ENCODE assay signal across 16 cellular contexts in genomic region chr10:132648871-132649528, GRCh38.
DNase-seq lines count a peak whose midpoint lies in the region; ATAC-seq and TF ChIP-seq lines count a peak whose summit lies in the region.
"Had no signal": no experiment of that assay in that cellular context is flagged by ENCODE, and none has a peak within 500 bp of the region (broad histone marks: within the 10 kb centered on the region; RNA-seq: fewer than 3 reads in every experiment).

No MANE protein-coding gene starts in this region.

- H3K9me3 ChIP-seq in HUES64 (ENCODE audit: insufficient read depth, low read depth, low read length) (no peaks in the 10 kb centered on the region), Karpas-422 (ENCODE audit: low read length) (no peaks in the 10 kb centered on the region)

- H3K4me2 ChIP-seq in Karpas-422 (ENCODE audit: low read depth, low read length, poor library complexity, severe bottlenecking), result no peak overlapping the region
- H3K4me2 ChIP-seq: BLaER1 treated with 17β-estradiol and CSF1 and Interleukin-3, amounts not matched to agents 10 nM and 100 nM; GM23338 had no signal

- H3K4me3 Mint-ChIP-seq in stimulated activated effector memory CD8-positive, alpha-beta T cell treated with anti-CD3 and anti-CD28 coated beads, Interleukin-12 subunit alpha, Interleukin-12 subunit beta, amount 100 ng/mL, for 72 hours, result no peak overlapping the region
- H3K4me3 Mint-ChIP-seq in CD14-positive monocyte, result no peak overlapping the region
- H3K4me3 Mint-ChIP-seq: GM23338 had no signal

- H3K4me1 Mint-ChIP-seq in stimulated activated effector memory CD8-positive, alpha-beta T cell treated with anti-CD3 and anti-CD28 coated beads, Interleukin-12 subunit alpha, Interleukin-12 subunit beta, amount 100 ng/mL, for 72 hours, result peaks cover 5% of the 10 kb centered on the region
- H3K4me1 Mint-ChIP-seq in CD14-positive monocyte, result no peaks in the 10 kb centered on the region

- peaks cover 4% of the 10 kb centered on the region for H3K36me3 Mint-ChIP-seq in stimulated activated effector memory CD8-positive, alpha-beta T cell treated with anti-CD3 and anti-CD28 coated beads, Interleukin-12 subunit alpha, Interleukin-12 subunit beta, amount 100 ng/mL, for 72 hours
- peaks cover 48 to 67% of the 10 kb centered on the region in 2 donors for H3K36me3 Mint-ChIP-seq in CD14-positive monocyte

- no peak for ATAC-seq in stimulated activated effector memory CD8-positive, alpha-beta T cell treated with anti-CD3 and anti-CD28 coated beads, Interleukin-12 subunit alpha, Interleukin-12 subunit beta, amount 100 ng/mL, for 72 hours
- ATAC-seq: GM23338 had no signal

- H3K27ac ChIP-seq in HUES64 (ENCODE audit: low read depth, low read length) (no peak overlapping the region), dorsolateral prefrontal cortex (peak overlapping the region; percentile 68 to 100 (median 96)), Karpas-422 (ENCODE audit: low read length) (no peak overlapping the region)
- H3K27ac ChIP-seq: BLaER1 treated with 17β-estradiol and CSF1 and Interleukin-3, amounts not matched to agents 10 nM and 100 nM had no signal

- H3K9ac ChIP-seq in HUES64 (ENCODE audit: low read depth, low read length) (peak overlapping the region; percentile 33; the same call in 1 of the 2 replicates), Karpas-422 (ENCODE audit: low read length) (no peak overlapping the region)
- H3K9ac ChIP-seq: BLaER1 treated with 17β-estradiol and CSF1 and Interleukin-3, amounts not matched to agents 10 nM and 100 nM had no signal

- H3K27me3 ChIP-seq in HUES64 (ENCODE audit: insufficient read depth, low read length) (no peaks in the 10 kb centered on the region), dorsolateral prefrontal cortex (no peaks in the 10 kb centered on the region), Karpas-422 (ENCODE audit: low read length) (no peaks in the 10 kb centered on the region)
- H3K27me3 ChIP-seq: BLaER1 treated with 17β-estradiol and CSF1 and Interleukin-3, amounts not matched to agents 10 nM and 100 nM had no signal

- peaks cover 26% of the 10 kb centered on the region; the same call in 1 of the 2 replicates for H4K20me1 ChIP-seq in Karpas-422 (ENCODE audit: insufficient read depth, low read depth, low read length)

- intact Hi-C loops in dorsolateral prefrontal cortex (cut with DNase I) (loop anchor here in 1 of 2 donors (5.0 kb wide), 1 partner anchor 587 kb away; no protein-coding TSS in a partner anchor), CD14-positive monocyte (cut with micrococcal nuclease) (no loop called here)

- H3K9me2 ChIP-seq in Karpas-422 (replicated peaks; ENCODE audit: insufficient read depth, low read length), result no peaks in the 10 kb centered on the region

- H3K4me1 ChIP-seq in HUES64 (ENCODE audit: insufficient read depth, low read length) (no peaks in the 10 kb centered on the region), Karpas-422 (ENCODE audit: low read length) (no peaks in the 10 kb centered on the region)

- H3K36me3 ChIP-seq in HUES64 (ENCODE audit: insufficient read depth, low read length) (0 out of 2 replicates have a peak, but pooled peaks cover 4% of the 10 kb centered on the region), Karpas-422 (ENCODE audit: insufficient read depth, low read length) (no peaks in the 10 kb centered on the region)

- DNase-seq in dorsolateral prefrontal cortex (peak in 2 of 10 donors; percentile 29 to 39), medulla oblongata (ENCODE audit: extremely low spot score) (peak; percentile 53), NCI-H526 treated with DMSO at 0.1 percent for 48 hours (lab: John Stamatoyannopoulos, UW) (no peak), Karpas-422 (no peak), CD14-positive monocyte (ENCODE audit: low spot score) (no peak)
- DNase-seq in stimulated activated effector memory CD8-positive, alpha-beta T cell treated with anti-CD3 and anti-CD28 coated beads, Interleukin-12 subunit alpha, Interleukin-12 subunit beta, amount 100 ng/mL, for 72 hours (ENCODE audit: low spot score in 2 of 2), result no peak
- DNase-seq in stimulated activated CD4-positive, alpha-beta T cell treated with anti-CD3 and anti-CD28 coated beads, Interleukin-4, amount 100 ng/mL, for 24 hours, result no peak
- DNase-seq: DMS79 treated with DMSO at 0.1 percent for 48 hours, KBM-7, NCI-H1092, NCI-H146, NCI-H2081, NCI-H510A treated with DMSO at 0.1 percent for 48 hours had no signal

- H2AFZ ChIP-seq in Karpas-422 (ENCODE audit: low read length), result no peak overlapping the region
- H2AFZ ChIP-seq: GM23338 had no signal

- no peaks in the 10 kb centered on the region for H3K79me2 ChIP-seq in Karpas-422 (ENCODE audit: low read length)

- H3K4me3 ChIP-seq in HUES64 (ENCODE audit: low read length) (no peak overlapping the region), dorsolateral prefrontal cortex (peak overlapping the region in 29 of 59 donors; percentile 1 to 49 (median 22)), Karpas-422 (ENCODE audit: low read length) (no peak overlapping the region)
- H3K4me3 ChIP-seq: BLaER1 treated with 17β-estradiol and CSF1 and Interleukin-3, amounts not matched to agents 10 nM and 100 nM; GM23338 had no signal

- H3K9me3 Mint-ChIP-seq in stimulated activated effector memory CD8-positive, alpha-beta T cell treated with anti-CD3 and anti-CD28 coated beads, Interleukin-12 subunit alpha, Interleukin-12 subunit beta, amount 100 ng/mL, for 72 hours, result no peaks in the 10 kb centered on the region
- no peaks in the 10 kb centered on the region for H3K9me3 Mint-ChIP-seq in CD14-positive monocyte
- H3K9me3 Mint-ChIP-seq: GM23338 had no signal

- H3K27me3 Mint-ChIP-seq in CD14-positive monocyte (ENCODE audit: low read depth in 3 of 3), result peaks cover 0 to 4% (median 0%) of the 10 kb centered on the region in 3 donors

- peak overlapping the region; percentile 33 for H3K27ac Mint-ChIP-seq in stimulated activated effector memory CD8-positive, alpha-beta T cell treated with anti-CD3 and anti-CD28 coated beads, Interleukin-12 subunit alpha, Interleukin-12 subunit beta, amount 100 ng/mL, for 72 hours
- no peak overlapping the region for H3K27ac Mint-ChIP-seq in CD14-positive monocyte
- H3K27ac Mint-ChIP-seq: GM23338 had no signal

- TF ChIP-seq CTCF in dorsolateral prefrontal cortex (IDR thresholded peaks at IDR 0.05 in 54 of 56, conservative IDR thresholded peaks at IDR 0.05 in 2 of 56; ENCODE audit: low read depth in 1 of 56, partially characterized antibody in 56 of 56) (no peak), CD14-positive monocyte (IDR thresholded peaks at IDR 0.05) (no peak)

- 94% methylated on average over 20 of the region's 20 CpGs for WGBS in HUES64

Comparison
In these comparisons a context has a peak if more than half of its experiments do, and no peak if none do; other contexts are left out.
1. H3K27ac ChIP-seq: peak in dorsolateral prefrontal cortex (59 of 59); none in HUES64 (single experiment) and Karpas-422 (single experiment).